Comparison of ENCODE assay signal across 1 cellular context in the genomic region with DNA sequence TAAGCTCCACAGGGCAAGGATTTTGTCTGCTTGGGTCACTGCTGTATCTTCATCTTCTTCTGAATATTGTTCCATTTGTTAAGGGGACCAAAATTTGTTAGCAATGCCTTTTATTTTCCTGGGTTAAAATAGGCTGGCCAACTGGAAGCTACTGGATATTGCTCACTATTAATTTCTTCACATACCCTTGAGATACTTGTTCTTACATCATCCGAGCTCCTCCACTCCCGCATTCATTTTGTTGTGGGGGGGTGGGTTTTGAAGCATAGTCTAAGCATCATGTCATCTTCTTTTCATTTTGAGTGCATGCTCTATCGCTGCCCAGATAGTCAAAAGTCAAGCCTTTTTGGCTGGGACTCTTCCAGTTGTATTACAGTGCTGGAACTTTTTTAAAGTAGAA.
TF ChIP-seq lines count a peak whose summit lies in the region.

No MANE protein-coding gene starts in this region.

TF ChIP-seq in HepG2, 621 proteins besides CTCF, POLR2A, EP300 and RAD21:
- TF ChIP-seq REL (CRISPR knock-in tag; conservative IDR thresholded peaks at IDR 0.05) (no peak), PITX1 (CRISPR knock-in tag; IDR thresholded peaks at IDR 0.05) (no peak), ZNF547 (CRISPR knock-in tag; IDR thresholded peaks at IDR 0.05) (no peak), NCOA1 (CRISPR knock-in tag; IDR thresholded peaks at IDR 0.05) (no peak), GABPA (IDR thresholded peaks at IDR 0.05; ENCODE audit: low read depth, low read length) (no peak), GABPA (CRISPR knock-in tag; IDR thresholded peaks at IDR 0.05; ENCODE audit: low read depth) (no peak), KDM3A (CRISPR knock-in tag; IDR thresholded peaks at IDR 0.05; ENCODE audit: low read depth) (no peak), PRPF4 (IDR thresholded peaks at IDR 0.05; ENCODE audit: low read depth, low read length, poor library complexity, severe bottlenecking) (no peak), MIER3 (CRISPR knock-in tag; IDR thresholded peaks at IDR 0.05; ENCODE audit: borderline replicate concordance) (no peak), KLF16 (CRISPR knock-in tag; IDR thresholded peaks at IDR 0.05) (no peak), GFI1 (CRISPR knock-in tag; IDR thresholded peaks at IDR 0.05; ENCODE audit: borderline replicate concordance) (no peak), ATAD3A (CRISPR knock-in tag; IDR thresholded peaks at IDR 0.05) (no peak), NRL (CRISPR knock-in tag; IDR thresholded peaks at IDR 0.05; ENCODE audit: borderline replicate concordance) (no peak), SATB2 (CRISPR knock-in tag; IDR thresholded peaks at IDR 0.05) (no peak), KLF13 (CRISPR knock-in tag; IDR thresholded peaks at IDR 0.05) (no peak), HDAC6 (IDR thresholded peaks at IDR 0.05; ENCODE audit: low read depth, low read length) (no peak), SP2 (CRISPR knock-in tag; IDR thresholded peaks at IDR 0.05) (no peak), SOX6 (IDR thresholded peaks at IDR 0.05) (no peak), SOX6 (CRISPR knock-in tag; IDR thresholded peaks at IDR 0.05) (no peak), ZFAT (CRISPR knock-in tag; conservative IDR thresholded peaks at IDR 0.05) (no peak)
- TF ChIP-seq, protein P1, sequence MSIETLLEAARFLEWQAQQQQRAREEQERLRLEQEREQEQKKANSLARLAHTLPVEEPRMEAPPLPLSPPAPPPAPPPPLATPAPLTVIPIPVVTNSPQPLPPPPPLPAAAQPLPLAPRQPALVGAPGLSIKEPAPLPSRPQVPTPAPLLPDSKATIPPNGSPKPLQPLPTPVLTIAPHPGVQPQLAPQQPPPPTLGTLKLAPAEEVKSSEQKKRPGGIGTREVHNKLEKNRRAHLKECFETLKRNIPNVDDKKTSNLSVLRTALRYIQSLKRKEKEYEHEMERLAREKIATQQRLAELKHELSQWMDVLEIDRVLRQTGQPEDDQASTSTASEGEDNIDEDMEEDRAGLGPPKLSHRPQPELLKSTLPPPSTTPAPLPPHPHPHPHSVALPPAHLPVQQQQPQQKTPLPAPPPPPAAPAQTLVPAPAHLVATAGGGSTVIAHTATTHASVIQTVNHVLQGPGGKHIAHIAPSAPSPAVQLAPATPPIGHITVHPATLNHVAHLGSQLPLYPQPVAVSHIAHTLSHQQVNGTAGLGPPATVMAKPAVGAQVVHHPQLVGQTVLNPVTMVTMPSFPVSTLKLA (IDR thresholded peaks at IDR 0.05) = no peak
